Comparison of ENCODE assay signal across 27 cellular contexts in genomic region chr7:13593854-13594253, GRCh38.
"Had no signal": no experiment of that assay in that cellular context is flagged by ENCODE, and none has a peak within 500 bp of the region (broad histone marks: within the 10 kb centered on the region; RNA-seq: fewer than 3 reads in every experiment).

No MANE protein-coding gene starts in this region.

- H3K27me3 ChIP-seq: colonic mucosa, dorsolateral prefrontal cortex, esophagus muscularis mucosa, esophagus squamous epithelium, foreskin keratinocyte, gastrocnemius medialis, gastroesophageal sphincter, heart left ventricle, heart right ventricle had no signal

- FAIRE-seq: colon, endometrium, endothelial cell of umbilical vein had no signal

- H3K4me3 ChIP-seq: colonic mucosa, coronary artery, dorsolateral prefrontal cortex, esophagus muscularis mucosa, esophagus squamous epithelium, gastrocnemius medialis, gastroesophageal sphincter, heart left ventricle, heart right ventricle had no signal

- H3K27ac ChIP-seq: colonic mucosa, coronary artery, dorsolateral prefrontal cortex, epithelial cell of prostate, esophagus muscularis mucosa, esophagus squamous epithelium, foreskin keratinocyte, gastrocnemius medialis, gastroesophageal sphincter, heart left ventricle, heart right ventricle had no signal

- H3K9me3 ChIP-seq: colonic mucosa, esophagus squamous epithelium, gastrocnemius medialis, gastroesophageal sphincter had no signal

- DNase-seq: colonic mucosa; cortex of kidney; dermis blood vessel endothelial cell; dorsolateral prefrontal cortex; effector CD4-positive, alpha-beta T cell; effector CD8-positive, alpha-beta T cell; effector memory CD4-positive, alpha-beta T cell; effector memory CD8-positive, alpha-beta T cell; endodermal cell; erythroblast; esophagus squamous epithelium; foreskin fibroblast; foreskin keratinocyte; foreskin melanocyte; gastrocnemius medialis; glutamatergic neuron; head of caudate nucleus; heart left ventricle; heart right ventricle had no signal

- ATAC-seq: effector memory CD8-positive, alpha-beta T cell; esophagus mucosa; foreskin keratinocyte; gastrocnemius medialis; gastroesophageal sphincter; heart left ventricle; heart right ventricle had no signal

- H3K36me3 ChIP-seq: colonic mucosa, esophagus muscularis mucosa, esophagus squamous epithelium, gastrocnemius medialis, gastroesophageal sphincter, heart left ventricle, heart right ventricle had no signal

- H3K4me1 ChIP-seq: colonic mucosa, esophagus muscularis mucosa, esophagus squamous epithelium, foreskin keratinocyte, gastrocnemius medialis, gastroesophageal sphincter, heart left ventricle, heart right ventricle had no signal
